In genomic region chr10:28535846-28536245, GRCh38 we compare ENCODE assay signal across 18 cellular contexts. TPM values are rescaled to one million over a fixed set of nuclear protein-coding genes. Genes with fewer than 3 reads are reported as not detected.
DNase-seq lines count a peak whose midpoint lies in the region; ATAC-seq, FAIRE-seq and TF ChIP-seq lines count a peak whose summit lies in the region.
"Had no signal": no experiment of that assay in that cellular context is flagged by ENCODE, and none has a peak within 500 bp of the region (broad histone marks: within the 10 kb centered on the region; RNA-seq: fewer than 3 reads in every experiment).

No MANE protein-coding gene starts in this region.

- WGBS in A549 (ENCODE audit: missing lambda C conversion rate): 90% methylated on average over 6 of the region's 6 CpGs

- CTCF ChIA-PET in A549 (lab: Yijun Ruan, JAX): interaction anchor here (1.8 kb wide), 1 partner anchor 9 kb away, joined by 9 read pairs; no protein-coding TSS in a partner anchor
- CTCF ChIA-PET in CD4-positive, alpha-beta memory T cell (lab: Charles Lee; ENCODE audit: partially characterized antibody): no interaction called here

- POLR2A ChIA-PET in A549 (lab: Yijun Ruan, JAX): no interaction called here
- POLR2A ChIA-PET in CD4-positive, alpha-beta memory T cell (lab: Charles Lee; ENCODE audit: partially characterized antibody): interaction anchor here (0.6 to 5.4 kb wide), 3 partner anchors 8 to 198 kb away, joined by 3 to 46 read pairs (median 16); no protein-coding TSS in a partner anchor

- no peak for TF ChIP-seq CTCF in A549 (IDR thresholded peaks at IDR 0.05)
- no peak for TF ChIP-seq CTCF in SU-DHL-6 (IDR thresholded peaks at IDR 0.05; ENCODE audit: insufficient read depth, low read length, poor library complexity, severe bottlenecking)

- H3K36me3 Mint-ChIP-seq in CD4-positive, alpha-beta memory T cell: peaks cover 32 to 70% of the 10 kb centered on the region in 2 donors

- TF ChIP-seq EP300 in A549 (IDR thresholded peaks at IDR 0.05): no peak

- H3K27me3 Mint-ChIP-seq in CD4-positive, alpha-beta memory T cell: no peaks in the 10 kb centered on the region

- H3K9me3 ChIP-seq in A549 (no peaks in the 10 kb centered on the region), SU-DHL-6 (ENCODE audit: insufficient read depth, low read length) (no peaks in the 10 kb centered on the region), iPS-20b (ENCODE audit: insufficient read depth, low read depth, low read length) (no peaks in the 10 kb centered on the region)
- H3K9me3 ChIP-seq in CD4-positive, alpha-beta memory T cell (ENCODE audit: control insufficient read depth in 1 of 2, low read length in 2 of 2): no peaks in the 10 kb centered on the region

- peak overlapping the region in 5 of 7 donors; percentile 8 to 91 (median 47) for H3K27ac Mint-ChIP-seq in CD4-positive, alpha-beta memory T cell

- no peak for TF ChIP-seq RAD21 in A549 (conservative IDR thresholded peaks at IDR 0.05 in 1 of 2, IDR thresholded peaks at IDR 0.05 in 1 of 2)

- no peak overlapping the region for H3K9ac ChIP-seq in SU-DHL-6 (ENCODE audit: low read length)
- no peak overlapping the region; the same call in 1 of the 2 replicates for H3K9ac ChIP-seq in iPS-20b (ENCODE audit: low read depth, low read length)

- peaks cover 35% of the 10 kb centered on the region for H3K4me1 ChIP-seq in A549
- peaks cover 58% of the 10 kb centered on the region for H3K4me1 ChIP-seq in CD4-positive, alpha-beta memory T cell (ENCODE audit: insufficient read depth, low read length)
- H3K4me1 ChIP-seq in iPS-20b (ENCODE audit: insufficient read depth, low read length): peaks cover 12% of the 10 kb centered on the region; the same call in 1 of the 2 replicates

- peaks cover 46% of the 10 kb centered on the region for H3K36me3 ChIP-seq in CD4-positive, alpha-beta memory T cell (ENCODE audit: insufficient read depth, low read length)
- peaks cover 63% of the 10 kb centered on the region for H3K36me3 ChIP-seq in SU-DHL-6 (ENCODE audit: low read length)
- peaks cover 68% of the 10 kb centered on the region for H3K36me3 ChIP-seq in iPS-20b (ENCODE audit: insufficient read depth, low read depth, low read length)

- intact Hi-C loops in CD4-positive, alpha-beta memory T cell (cut with micrococcal nuclease): loop anchor here (2.0 to 10.0 kb wide), 2 partner anchors 15 to 171 kb away; no protein-coding TSS in a partner anchor

- H3K9me3 Mint-ChIP-seq in CD4-positive, alpha-beta memory T cell: peaks cover 0 to 4% (median 0%) of the 10 kb centered on the region in 8 donors

- H3K79me2 ChIP-seq in SU-DHL-6 (ENCODE audit: insufficient read depth, low read length): peaks cover 81% of the 10 kb centered on the region

- H2AFZ ChIP-seq in SU-DHL-6 (ENCODE audit: low read depth, low read length, severe bottlenecking): no peak overlapping the region

- no peak for DNase-seq in A549 (ENCODE audit: low read depth in 1 of 2, low spot score in 1 of 2)
- no peak for DNase-seq in CD4-positive, alpha-beta memory T cell
- no peak for DNase-seq in NCI-H526 treated with DMSO at 0.1 percent for 48 hours (lab: John Stamatoyannopoulos, UW)
- DNase-seq in NCI-H524 treated with DMSO at 0.1 percent for 48 hours (lab: John Stamatoyannopoulos, UW): no peak
- DNase-seq in NCI-H2196 treated with DMSO at 0.1 percent for 48 hours (lab: John Stamatoyannopoulos, UW; ENCODE audit: unreplicated experiment): no peak
- DNase-seq: activated CD4-positive, alpha-beta T cell treated with anti-CD3 and anti-CD28 coated beads for 1 hour; activated gamma-delta T cell; EL; islet precursor cell; midbrain; NCI-H1092 treated with DMSO at 0.1 percent for 48 hours; NCI-H2227 treated with DMSO at 0.1 percent for 48 hours; OCI-M1; stimulated activated CD4-positive, alpha-beta T cell treated with anti-CD3 and anti-CD28 coated beads, Interleukin-1b, Interleukin-23, amount 100 ng/mL, for 48 hours had no signal

- H3K27ac ChIP-seq in A549: no peak overlapping the region
- no peak overlapping the region for H3K27ac ChIP-seq in CD4-positive, alpha-beta memory T cell (ENCODE audit: low read depth, low read length)
- no peak overlapping the region for H3K27ac ChIP-seq in SU-DHL-6 (ENCODE audit: low read depth, low read length)
- H3K27ac ChIP-seq in iPS-20b (ENCODE audit: low read length): no peak overlapping the region

- H3K4me3 Mint-ChIP-seq in CD4-positive, alpha-beta memory T cell: peak overlapping the region in 7 of 8 donors; percentile 13 to 94 (median 59)

- no peaks in the 10 kb centered on the region for H3K27me3 ChIP-seq in CD4-positive, alpha-beta memory T cell (ENCODE audit: insufficient read depth, low read length)
- no peaks in the 10 kb centered on the region for H3K27me3 ChIP-seq in SU-DHL-6 (ENCODE audit: low read length)
- no peaks in the 10 kb centered on the region for H3K27me3 ChIP-seq in iPS-20b (ENCODE audit: insufficient read depth, low read length)

- H3K4me2 ChIP-seq in A549 (peak overlapping the region; percentile 97), SU-DHL-6 (ENCODE audit: low read depth, low read length, poor library complexity, severe bottlenecking) (peak overlapping the region; percentile 9)

- TF ChIP-seq POLR2A in A549 (IDR thresholded peaks at IDR 0.05; ENCODE audit: low read length): no peak

- ATAC-seq in A549 (no peak), GM21390 (IDR thresholded peaks at IDR 0.05; ENCODE audit: unreplicated experiment) (no peak)

- no peak overlapping the region for H3K4me3 ChIP-seq in A549
- H3K4me3 ChIP-seq in CD4-positive, alpha-beta memory T cell (ENCODE audit: low read length in 2 of 2): no peak overlapping the region
- no peak overlapping the region for H3K4me3 ChIP-seq in SU-DHL-6 (ENCODE audit: insufficient read depth, low read length, poor library complexity, severe bottlenecking)
- H3K4me3 ChIP-seq in iPS-20b (ENCODE audit: low read length): peak overlapping the region; percentile 99; the same call in 1 of the 2 replicates

- no peaks in the 10 kb centered on the region for H3K9me2 ChIP-seq in SU-DHL-6 (replicated peaks; ENCODE audit: insufficient read depth, low read length)

- peaks cover 55% of the 10 kb centered on the region for H4K20me1 ChIP-seq in SU-DHL-6 (ENCODE audit: low read depth, low read length)

- peaks cover 37 to 79% (median 54%) of the 10 kb centered on the region in 4 donors for H3K4me1 Mint-ChIP-seq in CD4-positive, alpha-beta memory T cell

- no peak for FAIRE-seq in A549 (lab: Jason Lieb, UNC)
- FAIRE-seq: HTR-8/SVneo had no signal

- peaks cover 13% of the 10 kb centered on the region; the same call in 1 of the 2 replicates for H3F3A ChIP-seq in SU-DHL-6 (ENCODE audit: insufficient read depth)

TF ChIP-seq in A549, 52 proteins besides CTCF, POLR2A, EP300 and RAD21 (continues in another document):
- no peak for TF ChIP-seq MAX (IDR thresholded peaks at IDR 0.05)
- TF ChIP-seq E2F6 (IDR thresholded peaks at IDR 0.05; ENCODE audit: borderline replicate concordance, low read depth): no peak
- TF ChIP-seq, protein P1, sequence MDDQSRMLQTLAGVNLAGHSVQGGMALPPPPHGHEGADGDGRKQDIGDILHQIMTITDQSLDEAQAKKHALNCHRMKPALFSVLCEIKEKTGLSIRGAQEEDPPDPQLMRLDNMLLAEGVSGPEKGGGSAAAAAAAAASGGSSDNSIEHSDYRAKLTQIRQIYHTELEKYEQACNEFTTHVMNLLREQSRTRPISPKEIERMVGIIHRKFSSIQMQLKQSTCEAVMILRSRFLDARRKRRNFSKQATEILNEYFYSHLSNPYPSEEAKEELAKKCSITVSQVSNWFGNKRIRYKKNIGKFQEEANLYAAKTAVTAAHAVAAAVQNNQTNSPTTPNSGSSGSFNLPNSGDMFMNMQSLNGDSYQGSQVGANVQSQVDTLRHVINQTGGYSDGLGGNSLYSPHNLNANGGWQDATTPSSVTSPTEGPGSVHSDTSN (IDR thresholded peaks at IDR 0.05): no peak
- no peak for TF ChIP-seq FOSL2 (IDR thresholded peaks at IDR 0.05)
- TF ChIP-seq FOSL2 (CRISPR knock-in tag; IDR thresholded peaks at IDR 0.05): no peak
- no peak for TF ChIP-seq CBX2 (IDR thresholded peaks at IDR 0.05; ENCODE audit: borderline replicate concordance, low read depth)
- no peak for TF ChIP-seq FOSB (CRISPR knock-in tag; IDR thresholded peaks at IDR 0.05)
- no peak for TF ChIP-seq POLR2AphosphoS2 (conservative IDR thresholded peaks at IDR 0.05; ENCODE audit: low read length)
- no peak for TF ChIP-seq BCL3 (IDR thresholded peaks at IDR 0.05)
- TF ChIP-seq, protein P2, sequence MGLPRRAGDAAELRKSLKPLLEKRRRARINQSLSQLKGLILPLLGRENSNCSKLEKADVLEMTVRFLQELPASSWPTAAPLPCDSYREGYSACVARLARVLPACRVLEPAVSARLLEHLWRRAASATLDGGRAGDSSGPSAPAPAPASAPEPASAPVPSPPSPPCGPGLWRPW (IDR thresholded peaks at IDR 0.05): no peak
- TF ChIP-seq HOXB13 (CRISPR knock-in tag; IDR thresholded peaks at IDR 0.05; ENCODE audit: low read depth): no peak
- TF ChIP-seq BHLHE40 (IDR thresholded peaks at IDR 0.05; ENCODE audit: low read depth, low read length): no peak
- no peak for TF ChIP-seq FOXS1 (CRISPR knock-in tag; IDR thresholded peaks at IDR 0.05)

RNA-seq across cellular contexts. Expression of gene WAC, which starts 2.9 kb away (rescaled TPM):
- polyA plus RNA-seq in A549 (2011; rRNA removed) (133 TPM in 2 replicates), A549 (2017; fragmentation: RNase III; extraction: RNeasy Plus Mini Kit Qiagen cat#74134 plus additional on column Dnase treatment) (63.9 to 66.1 TPM (median 64.4 TPM) in 3 replicates)
- 31.5 and 38.1 TPM in 2 replicates for polyA plus RNA-seq in A549 (2012; cell fraction: cytosol; rRNA removed)
- 18.4 and 23.5 TPM in 2 replicates for polyA plus RNA-seq in A549 (2012; cell fraction: nucleus; rRNA removed)
- 81.4 and 87.1 TPM in 2 replicates for polyA minus RNA-seq in A549 (2011; rRNA and poly(A)+ RNA removed)
- total RNA-seq in CD4-positive, alpha-beta memory T cell: 100 to 1,000 TPM; 170 to 174 TPM
- polyA plus RNA-seq in CD4-positive, alpha-beta memory T cell: 100 to 1,000 TPM in 1 of 2 donors, 10 to 100 TPM in 1; 44.1 to 114 TPM
